12 cellular contexts compared by ENCODE assay signal in the genomic region with DNA sequence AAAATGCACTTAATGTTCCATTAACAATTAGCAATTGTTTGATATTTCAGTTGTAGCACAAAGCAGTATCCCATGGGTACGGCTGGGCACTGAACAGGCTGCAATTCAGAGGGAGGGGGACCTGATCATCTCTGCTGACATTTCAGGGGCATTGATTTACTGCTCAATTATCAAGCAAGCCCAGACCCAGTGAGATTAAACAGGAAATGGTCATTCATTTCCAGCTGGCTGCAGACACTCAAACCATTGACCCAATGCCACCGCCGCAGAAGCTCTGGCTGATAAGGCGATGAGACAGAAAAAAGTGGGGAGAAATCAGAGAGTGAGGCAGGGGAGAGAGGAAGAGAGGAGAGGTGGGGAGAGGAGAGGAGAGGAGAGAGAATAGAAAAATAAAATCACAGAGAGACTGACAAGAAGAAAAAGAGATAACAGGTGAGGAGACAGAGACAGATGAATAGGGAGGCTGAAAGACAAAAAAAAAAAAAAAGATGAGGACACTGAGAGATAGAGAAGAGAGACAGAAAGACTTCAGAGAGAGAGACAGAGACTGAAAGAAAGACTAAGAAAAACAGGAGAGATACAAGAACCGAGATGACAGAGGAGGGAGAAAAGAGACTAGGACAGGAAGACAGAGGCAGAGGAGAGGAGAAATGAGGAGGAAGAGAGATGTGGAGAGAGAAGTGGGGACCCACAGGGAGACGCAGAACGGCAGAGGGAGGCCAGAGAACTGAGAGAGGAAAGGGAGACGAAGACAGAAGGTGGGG. TPM values are rescaled to one million over a fixed set of nuclear protein-coding genes. Genes with fewer than 3 reads are reported as not detected.
DNase-seq lines count a peak whose midpoint lies in the region; ATAC-seq and TF ChIP-seq lines count a peak whose summit lies in the region.
"Had no signal": no experiment of that assay in that cellular context is flagged by ENCODE, and none has a peak within 500 bp of the region (broad histone marks: within the 10 kb centered on the region; RNA-seq: fewer than 3 reads in every experiment).

No MANE protein-coding gene starts in this region.

- peaks cover 6% of the 10 kb centered on the region for H3K36me3 Mint-ChIP-seq in T-helper 2 cell treated with Interferon-gamma antibody and Interleukin-4, amounts not matched to agents 5 μg/mL and 100 μg/mL, for 36 hours (ENCODE audit: low read depth)
- H3K36me3 Mint-ChIP-seq in glutamatergic neuron (ENCODE audit: unreplicated experiment): peaks cover 7% of the 10 kb centered on the region

- no peaks in the 10 kb centered on the region for H3K9me2 ChIP-seq in SK-N-SH

- H3K27ac ChIP-seq in SK-N-SH (ENCODE audit: low read depth in 2 of 2, low read length in 1 of 2): no peak overlapping the region
- H3K27ac ChIP-seq: suprapubic skin had no signal

- H3K4me3 ChIP-seq in SK-N-SH (ENCODE audit: low read depth in 2 of 2, low read length in 1 of 2): 0 out of 4 replicates have a peak overlapping the region, but pooled peaks of 1 of the 2 experiments have one; percentile 43

- H3K27me3 Mint-ChIP-seq in T-helper 2 cell treated with Interferon-gamma antibody and Interleukin-4, amounts not matched to agents 5 μg/mL and 100 μg/mL, for 36 hours (ENCODE audit: low read depth): peaks cover 45% of the 10 kb centered on the region
- H3K27me3 Mint-ChIP-seq in glutamatergic neuron (ENCODE audit: unreplicated experiment): peaks cover 16% of the 10 kb centered on the region

- no peaks in the 10 kb centered on the region for H4K20me1 ChIP-seq in SK-N-SH (ENCODE audit: insufficient read depth)

- H3K4me3 Mint-ChIP-seq in T-helper 2 cell treated with Interferon-gamma antibody and Interleukin-4, amounts not matched to agents 5 μg/mL and 100 μg/mL, for 36 hours: peak overlapping the region; percentile 73
- peak overlapping the region; percentile 91 for H3K4me3 Mint-ChIP-seq in glutamatergic neuron (ENCODE audit: unreplicated experiment)

- no peaks in the 10 kb centered on the region for H3K36me3 ChIP-seq in SK-N-SH (replicated peaks in 1 of 2; ENCODE audit: control insufficient read depth in 1 of 2, insufficient read depth in 2 of 2, low read length in 1 of 2)
- H3K36me3 ChIP-seq: suprapubic skin had no signal

- TF ChIP-seq RAD21 in SK-N-SH (IDR thresholded peaks at IDR 0.05; ENCODE audit: low read length): no peak

- no peaks in the 10 kb centered on the region for H3K79me2 ChIP-seq in SK-N-SH (ENCODE audit: insufficient read depth)

- TF ChIP-seq EP300 in SK-N-SH (IDR thresholded peaks at IDR 0.05; ENCODE audit: borderline replicate concordance in 1 of 2, low read depth in 1 of 2, low read length in 1 of 2): no peak

- no peak overlapping the region for H3K27ac Mint-ChIP-seq in T-helper 2 cell treated with Interferon-gamma antibody and Interleukin-4, amounts not matched to agents 5 μg/mL and 100 μg/mL, for 36 hours
- H3K27ac Mint-ChIP-seq in glutamatergic neuron (ENCODE audit: unreplicated experiment): peak overlapping the region; percentile 36

- H3K9ac ChIP-seq in SK-N-SH: no peak overlapping the region

- no peak for DNase-seq in T-helper 2 cell treated with Interferon-gamma antibody and Interleukin-4, amounts not matched to agents 5 μg/mL and 100 μg/mL, for 36 hours (ENCODE audit: low spot score)
- DNase-seq in T-helper 2 cell (no peak), SK-N-SH (peak; percentile 58), glutamatergic neuron (no peak), retina (peak; percentile 46), NCI-H2107 treated with DMSO at 0.1 percent for 48 hours (lab: John Stamatoyannopoulos, UW; ENCODE audit: unreplicated experiment) (no peak), GOT3 (lab: John Stamatoyannopoulos, UW) (no peak)
- DNase-seq: DND-41, NCI-H1694 had no signal

- TF ChIP-seq CTCF in SK-N-SH (IDR thresholded peaks at IDR 0.05) (no peak), glutamatergic neuron (IDR thresholded peaks at IDR 0.05; ENCODE audit: partially characterized antibody, unreplicated experiment) (no peak)

- no peaks in the 10 kb centered on the region for H3K9me3 Mint-ChIP-seq in T-helper 2 cell treated with Interferon-gamma antibody and Interleukin-4, amounts not matched to agents 5 μg/mL and 100 μg/mL, for 36 hours
- peaks cover 13% of the 10 kb centered on the region for H3K9me3 Mint-ChIP-seq in glutamatergic neuron (ENCODE audit: unreplicated experiment)

- ATAC-seq in GM18868 (IDR thresholded peaks at IDR 0.05; ENCODE audit: unreplicated experiment): no peak

- peaks cover 0 to 10% of the 10 kb centered on the region in 2 experiments; a peak in 1 of 4 replicates for H3K4me1 ChIP-seq in SK-N-SH (ENCODE audit: control insufficient read depth in 1 of 2, insufficient read depth in 2 of 2, low read depth in 1 of 2, low read length in 1 of 2)

- peaks cover 51% of the 10 kb centered on the region for H3K27me3 ChIP-seq in SK-N-SH (ENCODE audit: insufficient read depth)

- CTCF ChIA-PET in SK-N-SH (lab: Yijun Ruan, JAX): no interaction called here

- no peaks in the 10 kb centered on the region for H3F3A ChIP-seq in SK-N-SH (replicated peaks; ENCODE audit: insufficient read depth)

- peaks cover 6% of the 10 kb centered on the region for H3K4me1 Mint-ChIP-seq in T-helper 2 cell treated with Interferon-gamma antibody and Interleukin-4, amounts not matched to agents 5 μg/mL and 100 μg/mL, for 36 hours (ENCODE audit: low read depth)
- H3K4me1 Mint-ChIP-seq in glutamatergic neuron (ENCODE audit: low read depth, unreplicated experiment): peaks cover 13% of the 10 kb centered on the region

- peak overlapping the region; percentile 85; the same call in 1 of the 2 replicates for H3K4me2 ChIP-seq in SK-N-SH

- H3K9me3 ChIP-seq in SK-N-SH: no peaks in the 10 kb centered on the region
- H3K9me3 ChIP-seq: suprapubic skin had no signal

- H2AFZ ChIP-seq in SK-N-SH (ENCODE audit: low read depth): no peak overlapping the region

- 11% methylated on average over 8 of the region's 8 CpGs for whole genome bisulfite sequencing in SK-N-SH (ENCODE audit: low lambda C conversion rate)

- POLR2A ChIA-PET in SK-N-SH (lab: Yijun Ruan, JAX): no interaction called here

TF ChIP-seq in SK-N-SH, 30 proteins besides CTCF, POLR2A, EP300 and RAD21:
- peak; percentile 73 for TF ChIP-seq GATA2 (CRISPR knock-in tag; IDR thresholded peaks at IDR 0.05)
- TF ChIP-seq RCOR1 (IDR thresholded peaks at IDR 0.05; ENCODE audit: low read length): no peak
TF ChIP-seq in SK-N-SH: peak in this region for 1.

RNA-seq across cellular contexts. Expression of a gene that starts 1.0 kb away (rescaled TPM):
- 0.02 TPM in 2 replicates for polyA plus RNA-seq in SK-N-SH (2012; rRNA removed)
- polyA plus RNA-seq in SK-N-SH (2012; cell fraction: cytosol; rRNA removed): 0.01 TPM in 2 replicates
- 0.07 and 0.08 TPM in 2 replicates for polyA plus RNA-seq in SK-N-SH (2012; cell fraction: nucleus; rRNA removed)
- 2.9 TPM for total RNA-seq in glutamatergic neuron (ENCODE audit: unreplicated experiment)
- total RNA-seq: esophagus mucosa had no signal

Comparison
In these comparisons a context has a peak if more than half of its experiments do, and no peak if none do; other contexts are left out.
1. DNase-seq: peak in SK-N-SH (single experiment) and retina (single experiment); none in T-helper 2 cell treated with Interferon-gamma antibody and Interleukin-4, amounts not matched to agents 5 μg/mL and 100 μg/mL, for 36 hours (single experiment), T-helper 2 cell (0 of 5), glutamatergic neuron (single experiment), NCI-H2107 treated with DMSO at 0.1 percent for 48 hours (single experiment) and GOT3 (single experiment).